ENCODE assay signal across 9 cellular contexts in genomic region chr16:228151-228855, GRCh38. TPM values are rescaled to one million over a fixed set of nuclear protein-coding genes. Genes with fewer than 3 reads are reported as not detected.
DNase-seq lines count a peak whose midpoint lies in the region; ATAC-seq and TF ChIP-seq lines count a peak whose summit lies in the region.
"Had no signal": no experiment of that assay in that cellular context is flagged by ENCODE, and none has a peak within 500 bp of the region (broad histone marks: within the 10 kb centered on the region; RNA-seq: fewer than 3 reads in every experiment).

No MANE protein-coding gene starts in this region.

- no peaks in the 10 kb centered on the region for H3K9me3 Mint-ChIP-seq in WTC11

- H3K36me3 Mint-ChIP-seq in WTC11, result peaks cover 44% of the 10 kb centered on the region

- CTCF ChIA-PET in WTC11 (lab: Charles Lee), result interaction anchor here (0.6 to 3.0 kb wide), 9 partner anchors 13 to 173 kb away, joined by 3 to 13 read pairs (median 4); partner anchors contain the start of genes DECR2 and MRPL28

- TF ChIP-seq CTCF in GM06990 (IDR thresholded peaks at IDR 0.05; ENCODE audit: insufficient read depth, low read length, poor library complexity, severe bottlenecking), result no peak
- no peak for TF ChIP-seq CTCF in WTC11 (IDR thresholded peaks at IDR 0.05)

- peaks cover 13% of the 10 kb centered on the region for H3K36me3 ChIP-seq in GM06990 (ENCODE audit: control insufficient read depth, insufficient read depth, low read length)

- peak overlapping the region; percentile 92 for H3K4me3 ChIP-seq in GM06990 (replicated peaks; ENCODE audit: low read depth, low read length)

- no peaks in the 10 kb centered on the region for H3K27me3 Mint-ChIP-seq in WTC11 (ENCODE audit: low read depth)

- no peaks in the 10 kb centered on the region for H3K27me3 ChIP-seq in GM06990 (replicated peaks; ENCODE audit: control insufficient read depth, insufficient read depth, low read length)

- peak overlapping the region; percentile 78; the same call in 1 of the 2 replicates for H3K27ac Mint-ChIP-seq in WTC11

- H3K4me1 Mint-ChIP-seq in WTC11, result peaks cover 21% of the 10 kb centered on the region

- peak overlapping the region; percentile 94 for H3K4me3 Mint-ChIP-seq in WTC11

- POLR2A ChIA-PET in WTC11 (lab: Charles Lee), result interaction anchor here (1.0 kb wide), 1 partner anchor 81 kb away, joined by 4 read pairs; no protein-coding TSS in a partner anchor

- DNase-seq in GM06990 (ENCODE audit: extremely low read depth, insufficient read length) (no peak), WTC11 (ENCODE audit: low spot score) (no peak), germinal center (ENCODE audit: low spot score) (peak; percentile 10), renal cortical epithelial cell (ENCODE audit: low read depth) (peak; percentile 26), ecto neural progenitor cell (ENCODE audit: low spot score) (no peak)

- peak; percentile 6 for ATAC-seq in HG02981 (IDR thresholded peaks at IDR 0.05; ENCODE audit: unreplicated experiment)
- ATAC-seq in WTC11, result peak; percentile 3; the same call in 1 of the 2 replicates
- no peak for ATAC-seq in GM21447 (IDR thresholded peaks at IDR 0.05; ENCODE audit: unreplicated experiment)
- ATAC-seq in GM18861 (IDR thresholded peaks at IDR 0.05; ENCODE audit: unreplicated experiment), result no peak

TF ChIP-seq in WTC11, 78 proteins besides CTCF, POLR2A, EP300 and RAD21:
- TF ChIP-seq TCF7 (CRISPR knock-in tag; IDR thresholded peaks at IDR 0.05; ENCODE audit: low read depth), result no peak
- TF ChIP-seq ZNF232 (CRISPR knock-in tag; IDR thresholded peaks at IDR 0.05), result peak; percentile 5; the same call in 1 of the 2 replicates

RNA-seq across cellular contexts. Expression of gene LUC7L, which starts 0.9 kb away (rescaled TPM):
- total RNA-seq in WTC11 (2021) (111 to 135 TPM (median 130 TPM) in 3 replicates), renal cortical epithelial cell (21.2 and 44.9 TPM in 2 replicates)

RNA-seq across cellular contexts. Expression of gene FAM234A, which starts 6.3 kb away (rescaled TPM):
- total RNA-seq in WTC11 (2021) (115 to 140 TPM (median 137 TPM) in 3 replicates), renal cortical epithelial cell (76.4 and 204 TPM in 2 replicates)

RNA-seq across cellular contexts. Expression of gene RGS11, which starts 47.4 kb away (rescaled TPM):
- 1.8 to 2.7 TPM (median 2.3 TPM) in 3 replicates for total RNA-seq in WTC11 (2021)
- 0.40 TPM in 1 of 2 replicates, not detected in the other for total RNA-seq in renal cortical epithelial cell

RNA-seq across cellular contexts. Expression of gene HBQ1, which starts 48.0 kb away (rescaled TPM):
- 3.0 to 7.8 TPM (median 5.2 TPM) in 3 replicates for total RNA-seq in WTC11 (2021)
- 2.4 TPM in 1 of 2 replicates, not detected in the other for total RNA-seq in renal cortical epithelial cell
- total RNA-seq: T-helper 2 cell treated with Interferon-gamma antibody and Interleukin-4, amounts not matched to agents 100 ng/mL and 5 ng/mL, for 36 hours had no signal

RNA-seq across cellular contexts. Expression of gene HBA1, which starts 51.8 kb away (rescaled TPM):
- total RNA-seq in WTC11 (2021) (2.1 to 3.4 TPM (median 3.1 TPM) in 3 replicates), renal cortical epithelial cell (not detected in 2 replicates)
- total RNA-seq: T-helper 2 cell treated with Interferon-gamma antibody and Interleukin-4, amounts not matched to agents 100 ng/mL and 5 ng/mL, for 36 hours had no signal

Comparison
In these comparisons a context has a peak if more than half of its experiments do, and no peak if none do; other contexts are left out.
1. DNase-seq: peak in germinal center (single experiment) and renal cortical epithelial cell (single experiment); none in GM06990 (single experiment), WTC11 (single experiment) and ecto neural progenitor cell (single experiment).
2. ATAC-seq: peak in HG02981 (single experiment) and WTC11 (single experiment); none in GM21447 (single experiment) and GM18861 (single experiment).